ENCODE assay signal across 1 cellular context in genomic region chr4:99402765-99403164, GRCh38.
TF ChIP-seq lines count a peak whose summit lies in the region.

No MANE protein-coding gene starts in this region.

TF ChIP-seq in IMR-90, 13 proteins besides CTCF, POLR2A, EP300 and RAD21:
- TF ChIP-seq NFE2L2 (IDR thresholded peaks at IDR 0.05; ENCODE audit: low read depth, low read length): no peak
